Comparison of ENCODE assay signal across 16 cellular contexts in genomic region chr11:64163951-64164350, GRCh38. TPM values are rescaled to one million over a fixed set of nuclear protein-coding genes. Genes with fewer than 3 reads are reported as not detected.
A peak's percentile ranks its signal among the peaks of the same experiment; 100 is the strongest.
DNase-seq lines count a peak whose midpoint lies in the region; ATAC-seq and TF ChIP-seq lines count a peak whose summit lies in the region.
"Had no signal": no experiment of that assay in that cellular context is flagged by ENCODE, and none has a peak within 500 bp of the region (broad histone marks: within the 10 kb centered on the region; RNA-seq: fewer than 3 reads in every experiment).

No MANE protein-coding gene starts in this region.

- H3K4me2 ChIP-seq in DND-41 (ENCODE audit: insufficient read depth, low read length) (peak overlapping the region; percentile 99), neuronal stem cell (ENCODE audit: insufficient read depth, low read length, poor library complexity, severe bottlenecking) (no peak overlapping the region)

- no peak for DNase-seq in activated T-cell treated with anti-CD3 and anti-CD28 coated beads, Interleukin-2, amount 50 U/mL, for 24 hours
- no peak for DNase-seq in activated T-cell treated with anti-CD3 and anti-CD28 coated beads, Interleukin-2, amount 50 U/mL, for 72 hours
- DNase-seq in DND-41 (no peak), neuronal stem cell (ENCODE audit: low spot score) (no peak), GM20000 (ENCODE audit: low spot score) (no peak), H7 (no peak)
- no peak for DNase-seq in activated naive CD8-positive, alpha-beta T cell treated with anti-CD3 and anti-CD28 coated beads for 36 hours
- DNase-seq: activated B cell treated with CpG ODN at 0.5 μM for 24 hours; activated T-cell treated with anti-CD3 and anti-CD28 coated beads, Interleukin-2, amount 50 U/mL, for 48 hours; C1 segment of cervical spinal cord; DMS53; head of caudate nucleus; Peyer's patch had no signal

- H3K79me2 ChIP-seq in DND-41 (ENCODE audit: insufficient read depth, low read length): peaks cover 35% of the 10 kb centered on the region

- H3K27ac ChIP-seq in DND-41 (ENCODE audit: low read length): no peak overlapping the region
- H3K27ac ChIP-seq in neuronal stem cell (replicated peaks; ENCODE audit: low read length): no peak overlapping the region
- H3K27ac ChIP-seq: thoracic aorta had no signal

- H2BK5ac ChIP-seq in neuronal stem cell (ENCODE audit: low read length): no peak overlapping the region

- H3K4me3 ChIP-seq in DND-41 (ENCODE audit: low read depth in 1 of 2, low read length in 2 of 2): no peak overlapping the region
- H3K4me3 ChIP-seq in neuronal stem cell (ENCODE audit: low read length in 2 of 2): no peak overlapping the region
- H3K4me3 ChIP-seq in H7 (ENCODE audit: insufficient read depth, low read depth, low read length): no peak overlapping the region

- H3K23ac ChIP-seq in neuronal stem cell (ENCODE audit: low read depth, low read length, poor library complexity): no peak overlapping the region

- H3K27ac Mint-ChIP-seq in activated T-cell treated with anti-CD3 and anti-CD28 coated beads, Interleukin-2, amount 50 U/mL, for 24 hours: no peak overlapping the region
- H3K27ac Mint-ChIP-seq in activated T-cell treated with anti-CD3 and anti-CD28 coated beads, Interleukin-2, amount 50 U/mL, for 72 hours: no peak overlapping the region
- no peak overlapping the region for H3K27ac Mint-ChIP-seq in activated naive CD8-positive, alpha-beta T cell treated with anti-CD3 and anti-CD28 coated beads for 36 hours
- H3K27ac Mint-ChIP-seq: activated B cell treated with CpG ODN at 0.5 μM for 24 hours had no signal

- H4K91ac ChIP-seq in neuronal stem cell (ENCODE audit: low read depth, low read length, poor library complexity): no peak overlapping the region

- no peaks in the 10 kb centered on the region; the same call in 1 of the 2 replicates for H3K36me3 ChIP-seq in DND-41 (ENCODE audit: insufficient read depth, low read length)
- no peaks in the 10 kb centered on the region for H3K36me3 ChIP-seq in neuronal stem cell (replicated peaks in 1 of 2; ENCODE audit: control insufficient read depth in 2 of 2, insufficient read depth in 2 of 2, low read length in 2 of 2)
- H3K36me3 ChIP-seq in H7 (replicated peaks; ENCODE audit: control insufficient read depth, insufficient read depth, low read length): no peaks in the 10 kb centered on the region
- H3K36me3 ChIP-seq: Peyer's patch, thoracic aorta had no signal

- no peak overlapping the region for H2BK12ac ChIP-seq in neuronal stem cell (ENCODE audit: low read length)

- no CpG with 5 or more reads among the region's 5 CpGs for WGBS in neuronal stem cell (ENCODE audit: extremely low coverage in 2 of 2, insufficient read length in 2 of 2, insufficient replicate concordance in 1 of 2), 2 donors

- peaks cover 17% of the 10 kb centered on the region for H3K36me3 Mint-ChIP-seq in activated T-cell treated with anti-CD3 and anti-CD28 coated beads, Interleukin-2, amount 50 U/mL, for 24 hours (ENCODE audit: low read depth)
- peaks cover 0 to 2% of the 10 kb centered on the region in 2 donors for H3K36me3 Mint-ChIP-seq in activated T-cell treated with anti-CD3 and anti-CD28 coated beads, Interleukin-2, amount 50 U/mL, for 72 hours (ENCODE audit: insufficient read depth in 2 of 2)
- peaks cover 13% of the 10 kb centered on the region for H3K36me3 Mint-ChIP-seq in activated naive CD8-positive, alpha-beta T cell treated with anti-CD3 and anti-CD28 coated beads for 36 hours
- H3K36me3 Mint-ChIP-seq: stimulated activated effector memory CD8-positive, alpha-beta T cell treated with anti-CD3 and anti-CD28 coated beads, Interleukin-12 subunit alpha, Interleukin-12 subunit beta, amount 100 ng/mL, for 72 hours had no signal

- H2BK15ac ChIP-seq in neuronal stem cell (ENCODE audit: low read length): no peak overlapping the region

- peaks cover 20% of the 10 kb centered on the region for H3K4me1 Mint-ChIP-seq in activated T-cell treated with anti-CD3 and anti-CD28 coated beads, Interleukin-2, amount 50 U/mL, for 24 hours (ENCODE audit: low read depth)
- H3K4me1 Mint-ChIP-seq in activated T-cell treated with anti-CD3 and anti-CD28 coated beads, Interleukin-2, amount 50 U/mL, for 72 hours (ENCODE audit: low read depth): peaks cover 16% of the 10 kb centered on the region
- peaks cover 11% of the 10 kb centered on the region for H3K4me1 Mint-ChIP-seq in activated naive CD8-positive, alpha-beta T cell treated with anti-CD3 and anti-CD28 coated beads for 36 hours

- peaks cover 2% of the 10 kb centered on the region for H3K79me1 ChIP-seq in neuronal stem cell (ENCODE audit: low read depth, low read length)

- no peaks in the 10 kb centered on the region for H3K9me3 Mint-ChIP-seq in activated T-cell treated with anti-CD3 and anti-CD28 coated beads, Interleukin-2, amount 50 U/mL, for 24 hours
- H3K9me3 Mint-ChIP-seq in activated T-cell treated with anti-CD3 and anti-CD28 coated beads, Interleukin-2, amount 50 U/mL, for 72 hours: no peaks in the 10 kb centered on the region
- H3K9me3 Mint-ChIP-seq in activated naive CD8-positive, alpha-beta T cell treated with anti-CD3 and anti-CD28 coated beads for 36 hours: no peaks in the 10 kb centered on the region
- H3K9me3 Mint-ChIP-seq: activated B cell treated with CpG ODN at 0.5 μM for 24 hours; stimulated activated effector memory CD8-positive, alpha-beta T cell treated with anti-CD3 and anti-CD28 coated beads, Interleukin-12 subunit alpha, Interleukin-12 subunit beta, amount 100 ng/mL, for 72 hours had no signal

- H3K27me3 ChIP-seq in DND-41 (ENCODE audit: insufficient read depth, low read length, poor library complexity): no peaks in the 10 kb centered on the region
- H3K27me3 ChIP-seq in neuronal stem cell (ENCODE audit: control insufficient read depth in 3 of 3, insufficient read depth in 3 of 3, low read depth in 1 of 3, low read length in 3 of 3): no peaks in the 10 kb centered on the region
- H3K27me3 ChIP-seq in H7 (ENCODE audit: control insufficient read depth, insufficient read depth, low read length): peaks cover 8% of the 10 kb centered on the region; the same call in 1 of the 2 replicates
- H3K27me3 ChIP-seq: Peyer's patch had no signal

- no peaks in the 10 kb centered on the region for H3K27me3 Mint-ChIP-seq in activated T-cell treated with anti-CD3 and anti-CD28 coated beads, Interleukin-2, amount 50 U/mL, for 24 hours
- H3K27me3 Mint-ChIP-seq in activated T-cell treated with anti-CD3 and anti-CD28 coated beads, Interleukin-2, amount 50 U/mL, for 72 hours (ENCODE audit: low read depth): no peaks in the 10 kb centered on the region
- H3K27me3 Mint-ChIP-seq in activated naive CD8-positive, alpha-beta T cell treated with anti-CD3 and anti-CD28 coated beads for 36 hours: no peaks in the 10 kb centered on the region
- H3K27me3 Mint-ChIP-seq: activated B cell treated with CpG ODN at 0.5 μM for 24 hours had no signal

- TF ChIP-seq CTCF in DND-41 (IDR thresholded peaks at IDR 0.05; ENCODE audit: borderline replicate concordance, extremely low read depth, low read length, poor library complexity, severe bottlenecking) (no peak), GM20000 (IDR thresholded peaks at IDR 0.05; ENCODE audit: extremely low read depth, missing control alignments) (no peak)

- no peaks in the 10 kb centered on the region for H3K9me3 ChIP-seq in DND-41 (ENCODE audit: insufficient read depth, low read length, severe bottlenecking)
- no peaks in the 10 kb centered on the region for H3K9me3 ChIP-seq in neuronal stem cell (replicated peaks in 1 of 2; ENCODE audit: control insufficient read depth in 2 of 2, insufficient read depth in 1 of 2, low read depth in 1 of 2, low read length in 2 of 2)
- H3K9me3 ChIP-seq: Peyer's patch, thoracic aorta had no signal

- no peak overlapping the region for H2BK120ac ChIP-seq in neuronal stem cell (ENCODE audit: low read depth, low read length)

- H3K4ac ChIP-seq in neuronal stem cell (ENCODE audit: low read length): no peak overlapping the region

- peaks cover 6% of the 10 kb centered on the region; the same call in 1 of the 2 replicates for H4K20me1 ChIP-seq in DND-41 (ENCODE audit: insufficient read depth, low read length)

- H3K9ac ChIP-seq in DND-41 (ENCODE audit: low read depth, low read length) (no peak overlapping the region), neuronal stem cell (ENCODE audit: low read depth, low read length, poor library complexity) (no peak overlapping the region)

- H3K4me3 Mint-ChIP-seq in activated T-cell treated with anti-CD3 and anti-CD28 coated beads, Interleukin-2, amount 50 U/mL, for 24 hours: peak overlapping the region; percentile 91
- H3K4me3 Mint-ChIP-seq in activated T-cell treated with anti-CD3 and anti-CD28 coated beads, Interleukin-2, amount 50 U/mL, for 72 hours: no peak overlapping the region
- H3K4me3 Mint-ChIP-seq in activated naive CD8-positive, alpha-beta T cell treated with anti-CD3 and anti-CD28 coated beads for 36 hours: peak overlapping the region; percentile 4

- ATAC-seq in activated T-cell treated with anti-CD3 and anti-CD28 coated beads, Interleukin-2, amount 50 U/mL, for 72 hours (replicated peaks in 1 of 2): no peak
- ATAC-seq in DND-41 (ENCODE audit: insufficient read depth, low read depth): no peak
- ATAC-seq in GM21360 (IDR thresholded peaks at IDR 0.05; ENCODE audit: unreplicated experiment): no peak
- ATAC-seq: stimulated activated effector memory CD8-positive, alpha-beta T cell treated with anti-CD3 and anti-CD28 coated beads, Interleukin-12 subunit alpha, Interleukin-12 subunit beta, amount 100 ng/mL, for 72 hours had no signal

- peaks cover 33% of the 10 kb centered on the region for H3K4me1 ChIP-seq in DND-41 (ENCODE audit: insufficient read depth, low read length)
- peaks cover 8 to 12% of the 10 kb centered on the region in 2 donors for H3K4me1 ChIP-seq in neuronal stem cell (ENCODE audit: control insufficient read depth in 2 of 2, insufficient read depth in 1 of 2, low read depth in 1 of 2, low read length in 2 of 2)

- H3K14ac ChIP-seq in neuronal stem cell (ENCODE audit: low read length): no peak overlapping the region

- no peak overlapping the region for H2AFZ ChIP-seq in DND-41 (ENCODE audit: low read depth, low read length)
- no peak overlapping the region for H2AFZ ChIP-seq in neuronal stem cell (ENCODE audit: low read length)

- no peak overlapping the region for H4K8ac ChIP-seq in neuronal stem cell (ENCODE audit: low read depth, low read length)

- H3K18ac ChIP-seq in neuronal stem cell (ENCODE audit: low read length): no peak overlapping the region

- H2AK5ac ChIP-seq in neuronal stem cell (ENCODE audit: low read depth, low read length): peak overlapping the region; percentile 27

RNA-seq across cellular contexts. Expression of gene MACROD1, which starts 2.0 kb away (rescaled TPM):
- 10 to 100 TPM; 17.4 to 18.4 TPM for total RNA-seq in activated T-cell treated with anti-CD3 and anti-CD28 coated beads, Interleukin-2, amount 50 U/mL, for 72 hours
- total RNA-seq in activated naive CD8-positive, alpha-beta T cell treated with anti-CD3 and anti-CD28 coated beads for 36 hours: 10 to 100 TPM; 27.6 to 29.6 TPM
- 20.5 TPM for polyA plus RNA-seq in neuronal stem cell (2013, experiment 1 of 2)
- 20.6 TPM for polyA plus RNA-seq in neuronal stem cell (2013, experiment 2 of 2)
- 30.9 and 52.9 TPM in 2 replicates for total RNA-seq in H7 (2014; rRNA removed; shearing (Covaris generic))

RNA-seq across cellular contexts. Expression of gene STIP1, which starts 22.0 kb away (rescaled TPM):
- 100 to 1,000 TPM; 246 to 256 TPM for total RNA-seq in activated T-cell treated with anti-CD3 and anti-CD28 coated beads, Interleukin-2, amount 50 U/mL, for 72 hours
- 100 to 1,000 TPM; 373 to 379 TPM for total RNA-seq in activated naive CD8-positive, alpha-beta T cell treated with anti-CD3 and anti-CD28 coated beads for 36 hours
- 160 TPM for polyA plus RNA-seq in neuronal stem cell (2013, experiment 1 of 2)
- polyA plus RNA-seq in neuronal stem cell (2013, experiment 2 of 2): 156 TPM
- total RNA-seq in H7 (2014; rRNA removed; shearing (Covaris generic)): 263 and 278 TPM in 2 replicates

RNA-seq across cellular contexts. Expression of gene FERMT3, which starts 42.6 kb away (rescaled TPM):
- 100 to 1,000 TPM; 158 to 164 TPM for total RNA-seq in activated T-cell treated with anti-CD3 and anti-CD28 coated beads, Interleukin-2, amount 50 U/mL, for 72 hours
- 100 to 1,000 TPM; 217 to 235 TPM for total RNA-seq in activated naive CD8-positive, alpha-beta T cell treated with anti-CD3 and anti-CD28 coated beads for 36 hours
- 0.32 TPM for polyA plus RNA-seq in neuronal stem cell (2013, experiment 1 of 2)
- 0.44 TPM for polyA plus RNA-seq in neuronal stem cell (2013, experiment 2 of 2)
- 0.15 and 0.80 TPM in 2 replicates for total RNA-seq in H7 (2014; rRNA removed; shearing (Covaris generic))

Comparison
In these comparisons a context has a peak if more than half of its experiments do, and no peak if none do; other contexts are left out.
1. H3K4me3 Mint-ChIP-seq: peak in activated T-cell treated with anti-CD3 and anti-CD28 coated beads, Interleukin-2, amount 50 U/mL, for 24 hours (single experiment) and activated naive CD8-positive, alpha-beta T cell treated with anti-CD3 and anti-CD28 coated beads for 36 hours (single experiment); none in activated T-cell treated with anti-CD3 and anti-CD28 coated beads, Interleukin-2, amount 50 U/mL, for 72 hours (0 of 2).
2. RNA of gene FERMT3, which starts 42.6 kb away (total RNA-seq): 217 to 235 TPM in activated naive CD8-positive, alpha-beta T cell treated with anti-CD3 and anti-CD28 coated beads for 36 hours and 158 to 164 TPM in activated T-cell treated with anti-CD3 and anti-CD28 coated beads, Interleukin-2, amount 50 U/mL, for 72 hours; 0.15 to 0.80 TPM in H7; every median in the first group is over 10 times any median in the second.